In the genomic region with DNA sequence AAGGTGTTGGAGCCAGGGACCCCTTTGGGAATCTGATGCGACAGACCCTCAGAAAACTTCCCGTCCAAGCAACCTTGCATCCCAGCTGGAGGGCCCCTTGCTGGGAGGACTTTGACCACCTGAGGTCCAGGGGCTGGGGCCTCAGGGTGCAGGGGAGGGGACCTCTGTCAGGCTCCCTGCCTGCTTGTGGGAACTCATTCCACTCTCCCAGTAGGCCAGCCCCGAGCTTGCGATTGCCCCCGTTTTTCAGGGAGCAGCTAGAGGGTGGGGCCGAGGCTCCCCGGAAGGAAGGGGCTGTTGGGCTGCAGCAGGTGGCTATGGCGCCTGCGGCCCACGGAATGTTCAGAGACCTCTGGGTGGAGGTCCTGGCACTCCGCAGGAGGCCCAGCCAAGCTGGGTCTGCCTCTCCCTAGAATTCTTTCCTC, we compare ENCODE assay signal across 15 cellular contexts. TPM values are rescaled to one million over a fixed set of nuclear protein-coding genes. Genes with fewer than 3 reads are reported as not detected.
DNase-seq lines count a peak whose midpoint lies in the region; FAIRE-seq and TF ChIP-seq lines count a peak whose summit lies in the region.
"Had no signal": no experiment of that assay in that cellular context is flagged by ENCODE, and none has a peak within 500 bp of the region (broad histone marks: within the 10 kb centered on the region; RNA-seq: fewer than 3 reads in every experiment).

No MANE protein-coding gene starts in this region.

- no peak overlapping the region for H2BK15ac ChIP-seq in mesenchymal stem cell (ENCODE audit: low read depth, poor library complexity, severe bottlenecking)

- no peak overlapping the region for H3K4ac ChIP-seq in mesenchymal stem cell (ENCODE audit: low read depth in 1 of 2, low read length in 2 of 2)

- H4K8ac ChIP-seq in mesenchymal stem cell (ENCODE audit: low read length): no peak overlapping the region

- DNase-seq in GM23248 (no peak), coronary artery (ENCODE audit: low spot score) (no peak), mesenchymal stem cell (no peak), stomach (no peak), GM19239 (ENCODE audit: insufficient read length, low spot score) (no peak), cerebellum (ENCODE audit: low spot score) (no peak), HUDEP-2 (lab: John Stamatoyannopoulos, UW; ENCODE audit: unreplicated experiment in 76 of 76) (no peak)
- no peak for DNase-seq in activated CD4-positive, alpha-beta memory T cell treated with anti-CD3 and anti-CD28 coated beads for 36 hours
- DNase-seq: activated CD4-positive, alpha-beta T cell treated with anti-CD3 and anti-CD28 coated beads, Interleukin-2, amount 50 U/mL, for 48 hours; activated naive CD8-positive, alpha-beta T cell treated with anti-CD3 and anti-CD28 coated beads, Interleukin-2, amount 10 ng/mL, durations not matched to agents 7 days and 5 days; NCI-H2107 had no signal

- TF ChIP-seq CTCF in coronary artery (IDR thresholded peaks at IDR 0.05) (no peak), stomach (IDR thresholded peaks at IDR 0.05) (no peak)

- no peak overlapping the region for H2BK120ac ChIP-seq in mesenchymal stem cell (ENCODE audit: low read depth, low read length)

- H3K4me3 Mint-ChIP-seq in activated CD4-positive, alpha-beta memory T cell treated with anti-CD3 and anti-CD28 coated beads for 36 hours: no peak overlapping the region
- H3K4me3 Mint-ChIP-seq: activated naive CD8-positive, alpha-beta T cell treated with anti-CD3 and anti-CD28 coated beads, Interleukin-2, amount 10 ng/mL, durations not matched to agents 7 days and 5 days had no signal

- no peak overlapping the region for H2AFZ ChIP-seq in GM23248
- no peak overlapping the region for H2AFZ ChIP-seq in mesenchymal stem cell (ENCODE audit: low read depth, low read length)

- WGBS in GM23248 (ENCODE audit: low coverage in 1 of 2, low lambda C conversion rate in 2 of 2, missing lambda C conversion rate in 2 of 2), 2 experiments: 23 to 40% methylated on average over 6 to 11 of the region's 11 CpGs
- 78% methylated on average over 6 of the region's 11 CpGs for WGBS in mesenchymal stem cell
- 12 to 66% (median 30%) methylated on average over 2 to 11 of the region's 11 CpGs for WGBS in stomach, 5 donors

- H3K27me3 Mint-ChIP-seq in activated CD4-positive, alpha-beta memory T cell treated with anti-CD3 and anti-CD28 coated beads for 36 hours: peaks cover 24% of the 10 kb centered on the region

- no peaks in the 10 kb centered on the region for H3K36me3 Mint-ChIP-seq in activated CD4-positive, alpha-beta memory T cell treated with anti-CD3 and anti-CD28 coated beads for 36 hours
- H3K36me3 Mint-ChIP-seq: activated naive CD8-positive, alpha-beta T cell treated with anti-CD3 and anti-CD28 coated beads, Interleukin-2, amount 10 ng/mL, durations not matched to agents 7 days and 5 days had no signal

- CTCF ChIA-PET in activated CD4-positive, alpha-beta memory T cell treated with anti-CD3 and anti-CD28 coated beads for 36 hours (lab: Charles Lee): no interaction called here

- H3K4me1 ChIP-seq in GM23248 (ENCODE audit: insufficient read depth) (peaks cover 24% of the 10 kb centered on the region), mesenchymal stem cell (ENCODE audit: control insufficient read depth, insufficient read depth, low read depth, low read length) (peaks cover 53% of the 10 kb centered on the region), stomach (peaks cover 52 to 75% (median 69%) of the 10 kb centered on the region in 4 donors)

- no peaks in the 10 kb centered on the region; the same call in 1 of the 2 replicates for H4K20me1 ChIP-seq in GM23248 (ENCODE audit: insufficient read depth)

- no peaks in the 10 kb centered on the region for H3K27me3 ChIP-seq in GM23248 (replicated peaks; ENCODE audit: insufficient read depth)
- H3K27me3 ChIP-seq in mesenchymal stem cell (ENCODE audit: control insufficient read depth in 1 of 2, insufficient read depth in 1 of 2, low read length in 2 of 2): no peaks in the 10 kb centered on the region
- H3K27me3 ChIP-seq in stomach: peaks cover 0 to 33% (median 0%) of the 10 kb centered on the region in 3 donors

- H3K27ac ChIP-seq in GM23248 (no peak overlapping the region), coronary artery (peak overlapping the region; percentile 52 to 83), mesenchymal stem cell (ENCODE audit: low read length, poor library complexity, severe bottlenecking) (no peak overlapping the region), stomach (peak overlapping the region; percentile 80 to 90 (median 87))
- H3K27ac ChIP-seq: KMS-11, neutrophil had no signal

- H3K9me3 ChIP-seq in GM23248 (ENCODE audit: low read depth) (no peaks in the 10 kb centered on the region), mesenchymal stem cell (ENCODE audit: control insufficient read depth, low read length) (no peaks in the 10 kb centered on the region), stomach (no peaks in the 10 kb centered on the region)
- H3K9me3 ChIP-seq: HAP-1, neutrophil had no signal

- H3K9ac ChIP-seq in GM23248: peak overlapping the region; percentile 98; the same call in 1 of the 2 replicates
- H3K9ac ChIP-seq in mesenchymal stem cell (ENCODE audit: low read length): peak overlapping the region; percentile 95
- H3K9ac ChIP-seq: KMS-11 had no signal

- no peak overlapping the region for H3K27ac Mint-ChIP-seq in activated CD4-positive, alpha-beta memory T cell treated with anti-CD3 and anti-CD28 coated beads for 36 hours
- H3K27ac Mint-ChIP-seq: activated naive CD8-positive, alpha-beta T cell treated with anti-CD3 and anti-CD28 coated beads, Interleukin-2, amount 10 ng/mL, durations not matched to agents 7 days and 5 days; T-helper 1 cell treated with Interleukin-12 subunit alpha and Interleukin-12 subunit beta and Interleukin-4 antibody, amounts not matched to agents 30 μg/mL and 1 μg/mL, for 36 hours had no signal

- no peaks in the 10 kb centered on the region for H3K9me3 Mint-ChIP-seq in activated CD4-positive, alpha-beta memory T cell treated with anti-CD3 and anti-CD28 coated beads for 36 hours
- H3K9me3 Mint-ChIP-seq: activated naive CD8-positive, alpha-beta T cell treated with anti-CD3 and anti-CD28 coated beads, Interleukin-2, amount 10 ng/mL, durations not matched to agents 7 days and 5 days; T-helper 1 cell treated with Interleukin-12 subunit alpha and Interleukin-12 subunit beta and Interleukin-4 antibody, amounts not matched to agents 30 μg/mL and 1 μg/mL, for 36 hours had no signal

- intact Hi-C loops in stomach (cut with DNase I; ENCODE audit: low total_unique reads): no loop called here
- intact Hi-C loops in activated CD4-positive, alpha-beta memory T cell treated with anti-CD3 and anti-CD28 coated beads for 36 hours (cut with micrococcal nuclease): no loop called here

- H3K18ac ChIP-seq in mesenchymal stem cell (ENCODE audit: low read depth in 1 of 2, low read length in 2 of 2): no peak overlapping the region

- peaks cover 74% of the 10 kb centered on the region for H3K79me2 ChIP-seq in GM23248 (ENCODE audit: insufficient read depth)

- no peak overlapping the region for H3K14ac ChIP-seq in mesenchymal stem cell (ENCODE audit: low read length in 2 of 2)

- no peak for TF ChIP-seq POLR2A in stomach (IDR thresholded peaks at IDR 0.05)

- in situ Hi-C loops in GM23248 (cut with MboI): no loop called here

- peak overlapping the region; percentile 85 for H3K4me3 ChIP-seq in GM23248
- H3K4me3 ChIP-seq in coronary artery: peak overlapping the region; percentile 99
- H3K4me3 ChIP-seq in mesenchymal stem cell (ENCODE audit: insufficient read depth in 1 of 2, low read depth in 1 of 2, low read length in 2 of 2): peak overlapping the region in 1 of 2 experiments; percentile 95
- H3K4me3 ChIP-seq in stomach: peak overlapping the region; percentile 74 to 98 (median 93)

- no peak for FAIRE-seq in GM19239 (lab: Jason Lieb, UNC)

- H3K23ac ChIP-seq in mesenchymal stem cell (ENCODE audit: low read length in 2 of 2): no peak overlapping the region

- no peak overlapping the region for H2AK5ac ChIP-seq in mesenchymal stem cell (ENCODE audit: low read length, severe bottlenecking)

- no peak for TF ChIP-seq EP300 in stomach (IDR thresholded peaks at IDR 0.05)

- peak overlapping the region; percentile 94 for H3K4me2 ChIP-seq in GM23248 (ENCODE audit: unreplicated experiment)
- H3K4me2 ChIP-seq in mesenchymal stem cell (ENCODE audit: low read length, poor library complexity, severe bottlenecking): no peak overlapping the region
- H3K4me2 ChIP-seq: KMS-11 had no signal

- no peak overlapping the region for H2BK12ac ChIP-seq in mesenchymal stem cell (ENCODE audit: low read length in 2 of 2)

- no peaks in the 10 kb centered on the region for H3F3A ChIP-seq in GM23248 (ENCODE audit: insufficient read depth)

- no peaks in the 10 kb centered on the region for H3K9me2 ChIP-seq in GM23248 (ENCODE audit: insufficient read depth)

- POLR2A ChIA-PET in activated CD4-positive, alpha-beta memory T cell treated with anti-CD3 and anti-CD28 coated beads for 36 hours (lab: Charles Lee): no interaction called here

- no peak overlapping the region for H2BK5ac ChIP-seq in mesenchymal stem cell (ENCODE audit: low read depth, low read length, poor library complexity, severe bottlenecking)

- H3K4me1 Mint-ChIP-seq in activated CD4-positive, alpha-beta memory T cell treated with anti-CD3 and anti-CD28 coated beads for 36 hours (ENCODE audit: low read depth): peaks cover 22% of the 10 kb centered on the region

- no peak overlapping the region for H4K91ac ChIP-seq in mesenchymal stem cell (ENCODE audit: low read length)

- H3K79me1 ChIP-seq in mesenchymal stem cell (replicated peaks; ENCODE audit: low read length, poor library complexity, severe bottlenecking): peaks cover 2% of the 10 kb centered on the region

- no peaks in the 10 kb centered on the region for H3K36me3 ChIP-seq in GM23248 (ENCODE audit: low read depth)
- peaks cover 0 to 17% of the 10 kb centered on the region in 2 experiments for H3K36me3 ChIP-seq in mesenchymal stem cell (ENCODE audit: control insufficient read depth in 1 of 2, insufficient read depth in 2 of 2, low read depth in 1 of 2, low read length in 2 of 2)
- no peaks in the 10 kb centered on the region for H3K36me3 ChIP-seq in stomach
- H3K36me3 ChIP-seq: neutrophil had no signal

RNA-seq across cellular contexts. Expression of a gene that starts 2.8 kb away (rescaled TPM):
- total RNA-seq in GM23248 (2014; rRNA removed; shearing (Covaris generic)): 69.9 and 99.3 TPM in 2 replicates
- 14.2 and 15.0 TPM in 2 replicates for polyA plus RNA-seq in GM23248 (2016; fragmentation: Nextera tagmentation; extraction: Ambion mirVana)
- 49.8 TPM for polyA plus RNA-seq in mesenchymal stem cell (2013, experiment 1 of 2)
- polyA plus RNA-seq in mesenchymal stem cell (2013, experiment 2 of 2): 49.0 TPM
- total RNA-seq in stomach: 100 to 1,000 TPM in 1 of 5 donors, 10 to 100 TPM in 4; 40.6 to 204 (median 63.4) TPM
- 10 to 100 TPM; 18.9 to 31.3 (median 25.5) TPM for polyA plus RNA-seq in stomach
- total RNA-seq in cerebellum: 37.0 TPM
- 10 to 100 TPM in 1 of 2 experiments, 1 to 10 TPM in 1; 6.3 to 11.6 TPM for total RNA-seq in activated CD4-positive, alpha-beta memory T cell treated with anti-CD3 and anti-CD28 coated beads for 36 hours

RNA-seq across cellular contexts. Expression of a gene that starts 34.6 kb away (rescaled TPM):
- total RNA-seq in GM23248 (2014; rRNA removed; shearing (Covaris generic)): 254 and 337 TPM in 2 replicates
- polyA plus RNA-seq in GM23248 (2016; fragmentation: Nextera tagmentation; extraction: Ambion mirVana) (133 and 157 TPM in 2 replicates), stomach (100 to 1,000 TPM; 470 to 688 (median 669) TPM)
- polyA plus RNA-seq in mesenchymal stem cell (2013, experiment 1 of 2): 329 TPM
- 321 TPM for polyA plus RNA-seq in mesenchymal stem cell (2013, experiment 2 of 2)
- total RNA-seq in stomach (100 to 1,000 TPM; 126 to 386 (median 264) TPM), cerebellum (92.0 TPM)
- 100 to 1,000 TPM; 411 to 426 TPM for total RNA-seq in activated CD4-positive, alpha-beta memory T cell treated with anti-CD3 and anti-CD28 coated beads for 36 hours

RNA-seq across cellular contexts. Expression of a gene that starts 38.9 kb away (rescaled TPM):
- total RNA-seq in GM23248 (2014; rRNA removed; shearing (Covaris generic)): not detected in 2 replicates
- not detected in 2 replicates for polyA plus RNA-seq in GM23248 (2016; fragmentation: Nextera tagmentation; extraction: Ambion mirVana)
- 0.03 TPM for polyA plus RNA-seq in mesenchymal stem cell (2013, experiment 1 of 2)
- 0.03 TPM for polyA plus RNA-seq in mesenchymal stem cell (2013, experiment 2 of 2)
- 1 to 10 TPM in 2 of 5 donors, under 1 TPM in 1, not detected in 2; 0.45 to 4.8 (median 4.5) TPM for total RNA-seq in stomach
- 10 to 100 TPM in 1 of 3 donors, 1 to 10 TPM in 2; 4.9 to 15.1 (median 7.8) TPM for polyA plus RNA-seq in stomach
- 0.73 TPM for total RNA-seq in cerebellum
- 10 to 100 TPM; 78.4 to 79.5 TPM for total RNA-seq in activated CD4-positive, alpha-beta memory T cell treated with anti-CD3 and anti-CD28 coated beads for 36 hours

Comparison
In these comparisons a context has a peak if more than half of its experiments do, and no peak if none do; other contexts are left out.
1. H3K27ac ChIP-seq: peak in coronary artery (2 of 2) and stomach (5 of 5); none in GM23248 (single experiment) and mesenchymal stem cell (single experiment).
2. RNA of a gene that starts 38.9 kb away (total RNA-seq): 78.4 to 79.5 TPM in activated CD4-positive, alpha-beta memory T cell treated with anti-CD3 and anti-CD28 coated beads for 36 hours; 0.73 TPM in cerebellum (single experiment), 0.45 to 4.8 TPM in stomach and not detected in GM23248; every median in the first group is over 10 times any median in the second.